17 cellular contexts compared by ENCODE assay signal in the genomic region with DNA sequence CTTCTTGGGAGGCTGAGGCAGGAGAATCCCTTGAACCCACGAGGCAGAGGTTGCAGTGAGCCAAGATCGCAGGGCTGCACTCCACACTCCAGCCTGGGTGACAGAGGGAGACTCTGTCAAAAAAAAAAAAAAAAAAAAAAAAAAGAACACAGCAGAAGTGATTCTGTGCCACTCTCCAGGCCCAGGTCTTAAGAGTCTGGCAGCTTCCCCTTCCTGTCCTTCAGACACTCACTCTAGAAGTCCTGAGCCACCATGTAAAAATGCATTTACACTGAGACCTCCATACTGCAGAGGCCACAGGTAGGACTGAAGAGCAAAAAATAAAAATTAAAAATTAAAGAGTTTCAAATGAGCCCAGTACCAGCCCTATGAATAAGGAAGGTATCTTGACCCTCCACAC. TPM values are rescaled to one million over a fixed set of nuclear protein-coding genes. Genes with fewer than 3 reads are reported as not detected.
DNase-seq lines count a peak whose midpoint lies in the region; ATAC-seq, FAIRE-seq and TF ChIP-seq lines count a peak whose summit lies in the region.
"Had no signal": no experiment of that assay in that cellular context is flagged by ENCODE, and none has a peak within 500 bp of the region (broad histone marks: within the 10 kb centered on the region; RNA-seq: fewer than 3 reads in every experiment).

No MANE protein-coding gene starts in this region.

- POLR2A ChIA-PET in IMR-90 (lab: Charles Lee; ENCODE audit: unreplicated experiment) (no interaction called here), GM12878 (lab: Charles Lee) (interaction anchor here (0.9 to 1.5 kb wide), 2 partner anchors 10 to 53 kb away, joined by 3 to 4 read pairs; no protein-coding TSS in a partner anchor)

- no peaks in the 10 kb centered on the region for H3K79me2 ChIP-seq in GM12878 (ENCODE audit: control insufficient read depth, insufficient read depth, low read length)

- H2AFZ ChIP-seq in IMR-90 (replicated peaks; ENCODE audit: low read length, poor library complexity): no peak overlapping the region
- no peak overlapping the region for H2AFZ ChIP-seq in GM12878 (ENCODE audit: control insufficient read depth, low read depth, low read length)

- H2AK5ac ChIP-seq in IMR-90 (ENCODE audit: low read depth, low read length): no peak overlapping the region; the same call in 1 of the 2 replicates

- no peak overlapping the region for H3K23ac ChIP-seq in IMR-90 (ENCODE audit: low read depth, low read length)

- BruUV-seq in IMR-90 (replicated peaks; lab: Mats Ljungman, UMichigan) (no TSS peak), GM12878 (replicated peaks; lab: Mats Ljungman, UMichigan) (no TSS peak)

- H3K4me1 ChIP-seq in IMR-90 (ENCODE audit: control insufficient read depth, insufficient read depth, low read length): peaks cover 8% of the 10 kb centered on the region
- H3K4me1 ChIP-seq in GM12878 (ENCODE audit: control insufficient read depth, insufficient read depth, low read length): peaks cover 11% of the 10 kb centered on the region
- H3K4me1 ChIP-seq: A549 had no signal

- H3K9ac ChIP-seq in IMR-90 (ENCODE audit: low read depth, low read length): no peak overlapping the region
- no peak overlapping the region for H3K9ac ChIP-seq in GM12878 (ENCODE audit: control insufficient read depth, insufficient read depth, low read length)
- H3K9ac ChIP-seq: BLaER1 treated with 17β-estradiol and CSF1 and Interleukin-3, amounts not matched to agents 10 nM and 100 nM had no signal

- peaks cover 0 to 6% of the 10 kb centered on the region in 2 donors for H3K36me3 Mint-ChIP-seq in naive B cell

- H3K14ac ChIP-seq in IMR-90 (replicated peaks; ENCODE audit: low read depth, low read length): no peak overlapping the region

- peak overlapping the region in 1 of 6 donors; percentile 87 for H3K27ac Mint-ChIP-seq in naive B cell
- H3K27ac Mint-ChIP-seq: CD4-positive, alpha-beta T cell; H9 had no signal

- H3K18ac ChIP-seq in IMR-90 (ENCODE audit: low read depth, low read length): no peak overlapping the region

- CTCF ChIA-PET in IMR-90 (lab: Yijun Ruan, JAX) (interaction anchor here (0.8 kb wide), 1 partner anchor 15 kb away, joined by 3 read pairs; no protein-coding TSS in a partner anchor), GM12878 (lab: Yijun Ruan, JAX) (interaction anchor here (1.7 kb wide), 1 partner anchor 13 kb away, joined by 4 read pairs; no protein-coding TSS in a partner anchor)

- H4K91ac ChIP-seq in IMR-90 (ENCODE audit: insufficient read depth, low read depth, low read length): no peak overlapping the region; the same call in 1 of the 2 replicates

- peaks cover 0 to 14% (median 3%) of the 10 kb centered on the region in 7 donors for H3K9me3 Mint-ChIP-seq in naive B cell
- H3K9me3 Mint-ChIP-seq: CD4-positive, alpha-beta T cell; H9 had no signal

- no peak overlapping the region for H2AK9ac ChIP-seq in IMR-90 (replicated peaks; ENCODE audit: low read depth, low read length, poor library complexity)

- no peak for FAIRE-seq in GM12878 (lab: Jason Lieb, UNC)
- FAIRE-seq: A549, G401.6, GM19239, K562 had no signal

- SMC1A ChIA-PET in GM12878 (lab: Charles Lee; ENCODE audit: uncharacterized antibody, unreplicated experiment): interaction anchor here (1.1 to 3.1 kb wide), 3 partner anchors 10 to 93 kb away, joined by 3 to 9 read pairs (median 5); no protein-coding TSS in a partner anchor

- H4K20me1 ChIP-seq in IMR-90 (ENCODE audit: insufficient read depth, low read length) (no peaks in the 10 kb centered on the region), GM12878 (ENCODE audit: control insufficient read depth, insufficient read depth) (no peaks in the 10 kb centered on the region)
- H4K20me1 ChIP-seq: BLaER1 treated with 17β-estradiol and CSF1 and Interleukin-3, amounts not matched to agents 10 nM and 100 nM had no signal

- H2BK20ac ChIP-seq in IMR-90 (ENCODE audit: low read depth, low read length): no peak overlapping the region

- ATAC-seq in IMR-90 (ENCODE audit: low read depth) (no peak), GM12878 (peak; percentile 57), naive B cell (ENCODE audit: low read depth in 2 of 2) (peak; percentile 46 to 54)
- ATAC-seq: A549, K562 had no signal

- no peak overlapping the region for H4K5ac ChIP-seq in IMR-90 (ENCODE audit: low read depth, low read length)

- no peak for TF ChIP-seq EP300 in GM12878 (IDR thresholded peaks at IDR 0.05; ENCODE audit: borderline replicate concordance in 1 of 2, control insufficient read depth in 1 of 2, low read depth in 2 of 2, low read length in 2 of 2)

- H3K4me3 ChIP-seq in IMR-90 (ENCODE audit: insufficient read depth, low read depth, low read length) (no peak overlapping the region), GM12878 (no peak overlapping the region)
- H3K4me3 ChIP-seq: A549; BLaER1 treated with 17β-estradiol and CSF1 and Interleukin-3, amounts not matched to agents 10 nM and 100 nM; K562 had no signal

- peaks cover 2% of the 10 kb centered on the region; the same call in 1 of the 2 replicates for H3K9me3 ChIP-seq in IMR-90 (ENCODE audit: control insufficient read depth, insufficient read depth, low read length)
- no peaks in the 10 kb centered on the region for H3K9me3 ChIP-seq in GM12878 (replicated peaks; ENCODE audit: control insufficient read depth, insufficient read depth, low read length)
- H3K9me3 ChIP-seq: A549 had no signal

- DNase-seq in IMR-90 (no peak), GM12878 (ENCODE audit: low read depth, low spot score) (no peak), naive B cell (no peak), Ammon's horn (ENCODE audit: low spot score) (no peak), AML-193 (lab: John Stamatoyannopoulos, UW) (no peak), HT-29 (ENCODE audit: low spot score) (no peak)
- no peak for DNase-seq in activated naive CD4-positive, alpha-beta T cell (lab: John Stamatoyannopoulos, UW)
- DNase-seq: CD4-positive, alpha-beta T cell; DMS79; EL; GOT3; H9 had no signal

- no peak overlapping the region for H3K4me2 ChIP-seq in IMR-90 (ENCODE audit: low read depth, low read length)
- no peak overlapping the region for H3K4me2 ChIP-seq in GM12878 (ENCODE audit: control insufficient read depth, insufficient read depth)
- H3K4me2 ChIP-seq: A549 had no signal

- H3K4ac ChIP-seq in IMR-90 (ENCODE audit: low read depth, low read length): no peak overlapping the region; the same call in 1 of the 2 replicates

- no peak overlapping the region for H3K4me3 Mint-ChIP-seq in naive B cell
- H3K4me3 Mint-ChIP-seq: CD4-positive, alpha-beta T cell; H9 had no signal

- H3K27me3 ChIP-seq in IMR-90 (ENCODE audit: control insufficient read depth, insufficient read depth, low read length) (no peaks in the 10 kb centered on the region), GM12878 (replicated peaks in 1 of 2; ENCODE audit: control insufficient read depth in 2 of 2, insufficient read depth in 2 of 2, low read length in 1 of 2) (no peaks in the 10 kb centered on the region)
- H3K27me3 ChIP-seq: BLaER1 treated with 17β-estradiol and CSF1 and Interleukin-3, amounts not matched to agents 10 nM and 100 nM had no signal

- RAD21 ChIA-PET in GM12878 (lab: Charles Lee; ENCODE audit: unreplicated experiment): interaction anchor here (1.2 to 1.7 kb wide), 3 partner anchors 9 to 53 kb away, joined by 3 to 6 read pairs (median 4); partner anchors contain the start of gene CDV3

- TF ChIP-seq CTCF in IMR-90 (conservative IDR thresholded peaks at IDR 0.05; ENCODE audit: low read depth, low read length) (no peak), GM12878 (IDR thresholded peaks at IDR 0.05 in 2 of 3, conservative IDR thresholded peaks at IDR 0.05 in 1 of 3; ENCODE audit: control insufficient read depth in 2 of 3, extremely low read depth in 1 of 3, insufficient read depth in 1 of 3, low read depth in 3 of 3, low read length in 3 of 3) (no peak)

- no peak for TF ChIP-seq POLR2A in IMR-90 (IDR thresholded peaks at IDR 0.05; ENCODE audit: low read depth, low read length)
- TF ChIP-seq POLR2A in GM12878 (IDR thresholded peaks at IDR 0.05; ENCODE audit: low read depth, low read length): no peak

- no peak overlapping the region for H2BK15ac ChIP-seq in IMR-90 (ENCODE audit: low read depth, low read length)

- H4K8ac ChIP-seq in IMR-90 (ENCODE audit: low read depth in 2 of 2, low read length in 2 of 2): no peak overlapping the region

- H3K79me1 ChIP-seq in IMR-90 (ENCODE audit: low read depth in 1 of 2, low read length in 2 of 2): no peaks in the 10 kb centered on the region

- H3K27me3 Mint-ChIP-seq in naive B cell: no peaks in the 10 kb centered on the region
- H3K27me3 Mint-ChIP-seq: CD4-positive, alpha-beta T cell had no signal

- intact Hi-C loops in IMR-90 (cut with micrococcal nuclease): no loop called here
- intact Hi-C loops in GM12878 (cut with micrococcal nuclease; ENCODE audit: unreplicated experiment): no loop called here

- H3K27ac ChIP-seq in IMR-90 (ENCODE audit: insufficient read depth, low read length) (no peak overlapping the region), GM12878 (ENCODE audit: control insufficient read depth, insufficient read depth) (no peak overlapping the region)
- H3K27ac ChIP-seq: A549; BLaER1 treated with 17β-estradiol and CSF1 and Interleukin-3, amounts not matched to agents 10 nM and 100 nM had no signal

- peaks cover 14% of the 10 kb centered on the region; the same call in 1 of the 2 replicates for H3K9me1 ChIP-seq in IMR-90 (ENCODE audit: insufficient read depth, low read length)

- no peak for TF ChIP-seq RAD21 in IMR-90 (IDR thresholded peaks at IDR 0.05; ENCODE audit: low read length)
- no peak for TF ChIP-seq RAD21 in GM12878 (IDR thresholded peaks at IDR 0.05; ENCODE audit: insufficient read depth, low read depth, low read length)

- in situ Hi-C loops in IMR-90 (cut with MboI; ENCODE audit: low sequenced_read_pairs) (no loop called here), GM12878 (cut with MboI) (no loop called here)

- peak overlapping the region; percentile 63; the same call in 1 of the 2 replicates for H2BK120ac ChIP-seq in IMR-90 (ENCODE audit: low read depth, low read length)

- no peaks in the 10 kb centered on the region for H3K36me3 ChIP-seq in IMR-90 (ENCODE audit: control insufficient read depth, insufficient read depth, low read length)
- no peaks in the 10 kb centered on the region for H3K36me3 ChIP-seq in GM12878 (ENCODE audit: control insufficient read depth in 2 of 2, insufficient read depth in 2 of 2, low read length in 1 of 2)
- H3K36me3 ChIP-seq: BLaER1 treated with 17β-estradiol and CSF1 and Interleukin-3, amounts not matched to agents 10 nM and 100 nM had no signal

- H3K4me1 Mint-ChIP-seq in naive B cell: peaks cover 4 to 15% (median 6%) of the 10 kb centered on the region in 3 donors

- dilution Hi-C loops in IMR-90 (cut with HindIII; ENCODE audit: low sequenced_read_pairs, unreplicated experiment): no loop called here

- WGBS in IMR-90 (ENCODE audit: extremely low coverage in 2 of 2, insufficient read length in 1 of 2), 2 experiments: no CpG with 5 or more reads among the region's 2 CpGs
- WGBS in GM12878 (ENCODE audit: insufficient coverage, insufficient replicate concordance, low lambda C conversion rate, missing lambda C conversion rate): 91% methylated on average over 2 of the region's 2 CpGs

- no peak overlapping the region for H2BK5ac ChIP-seq in IMR-90 (ENCODE audit: low read depth, low read length, poor library complexity, severe bottlenecking)

- no peak overlapping the region for H3K56ac ChIP-seq in IMR-90 (ENCODE audit: extremely low read depth, insufficient read depth, low read length)

RNA-seq across cellular contexts. Expression of gene CDV3, which starts 11.8 kb away (rescaled TPM):
- 120 and 189 TPM in 2 replicates for total RNA-seq in IMR-90 (2012; rRNA removed)
- 78.1 and 93.6 TPM in 2 replicates for polyA plus RNA-seq in IMR-90 (2012; rRNA removed)
- polyA plus RNA-seq in IMR-90 (2012; cell fraction: cytosol; rRNA removed): 11.2 and 14.0 TPM in 2 replicates
- polyA plus RNA-seq in IMR-90 (2012; cell fraction: nucleus; rRNA removed; ENCODE audit: low replicate concordance): 3.2 and 36.9 TPM in 2 replicates
- 33.0 and 34.3 TPM in 2 replicates for total RNA-seq in GM12878 (2013; cell fraction: nucleolus; rRNA removed)
- total RNA-seq in GM12878 (2014; rRNA removed): 131 and 146 TPM in 2 replicates
- total RNA-seq in GM12878 (2014; rRNA removed; fragmentation: Illumina TruSeq; extraction: Trizol): 206 and 210 TPM in 2 replicates
- total RNA-seq in GM12878 (2021): 214 and 219 TPM in 2 replicates
- polyA plus RNA-seq in GM12878 (2011; ENCODE audit: low read depth): 136 TPM
- polyA plus RNA-seq in GM12878 (2011; rRNA removed): 133 and 170 TPM in 2 replicates
- polyA plus RNA-seq in GM12878 (2011; cell fraction: cytosol; rRNA removed): 48.0 and 52.5 TPM in 2 replicates
- 32.5 and 43.0 TPM in 2 replicates for polyA plus RNA-seq in GM12878 (2011; cell fraction: nucleus; rRNA removed)
- polyA plus RNA-seq in GM12878 (2012): 166 and 179 TPM in 2 replicates
- polyA plus RNA-seq in GM12878 (2014; fragmentation: Illumina TruSeq; extraction: Trizol): 214 and 246 TPM in 2 replicates
- 100 to 1,000 TPM; 133 to 466 TPM for polyA plus RNA-seq in GM12878 (2014; fragmentation: Nextera tagmentation; extraction: Ambion mirVana)
- polyA plus RNA-seq in GM12878 (2014; rRNA removed): 137 and 138 TPM in 2 replicates
- 10 to 100 TPM; 42.3 to 48.4 TPM for polyA plus RNA-seq in GM12878 (2016; fragmentation: Nextera tagmentation; extraction: Ambion mirVana)
- 62.1 and 87.1 TPM in 2 replicates for polyA minus RNA-seq in GM12878 (2011; rRNA and poly(A)+ RNA removed)
- polyA minus RNA-seq in GM12878 (2011; cell fraction: cytosol; rRNA and poly(A)+ RNA removed): 54.3 and 57.8 TPM in 2 replicates
- 18.5 and 35.0 TPM in 2 replicates for polyA minus RNA-seq in GM12878 (2011; cell fraction: nucleus; rRNA and poly(A)+ RNA removed)
- polyA plus RNA-seq in naive B cell (ENCODE audit: low read depth in 6 of 6): 10 to 100 TPM; 29.6 to 50.0 (median 38.7) TPM
- 73.9 and 79.6 TPM in 2 replicates for total RNA-seq in HT-29 (2014; rRNA removed; shearing (Covaris generic))
